In the genomic region with DNA sequence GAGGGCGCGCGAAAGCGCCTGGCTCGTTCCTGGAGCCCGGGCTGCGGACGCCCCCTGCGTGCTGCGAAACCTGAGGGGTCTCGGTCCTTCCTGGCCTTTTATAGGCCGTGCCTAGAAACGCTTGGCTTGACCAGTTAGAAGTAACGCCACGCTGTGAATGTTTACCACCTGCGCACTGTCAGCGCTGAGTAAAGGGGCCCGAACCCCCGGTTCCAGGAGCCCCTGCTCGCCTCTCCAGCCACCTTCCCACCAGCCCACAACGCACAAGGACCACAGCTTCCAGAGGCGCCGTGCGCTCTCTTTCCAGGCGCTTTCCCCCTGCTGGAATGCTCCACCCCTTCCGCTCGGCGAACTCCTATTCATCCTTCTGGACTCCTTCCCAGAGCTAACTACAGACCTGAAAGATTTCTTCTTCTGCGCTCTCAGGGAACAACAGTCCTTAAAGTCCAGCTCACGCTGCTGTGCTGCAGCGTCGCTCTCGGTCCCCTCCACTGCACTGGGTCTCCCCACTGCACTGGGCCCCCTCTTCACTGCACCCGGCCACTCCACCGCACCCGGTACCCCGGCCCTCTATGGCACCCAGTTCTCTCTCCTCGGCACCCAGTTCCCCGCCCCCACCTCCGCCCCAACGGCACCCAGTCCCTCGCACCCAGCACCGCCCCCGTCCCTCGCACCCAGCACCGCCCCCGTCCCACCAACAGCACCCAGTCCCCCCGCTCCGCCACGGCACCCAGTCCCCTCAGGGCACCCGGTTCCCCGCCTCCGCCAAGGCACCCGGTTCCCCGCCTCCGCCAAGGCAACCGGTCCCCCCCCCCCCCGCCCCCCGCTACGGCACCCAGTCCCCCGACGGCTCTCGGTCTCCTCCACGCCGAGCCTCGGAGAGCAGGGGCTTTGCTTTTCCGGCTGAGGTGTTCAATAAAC, we compare ENCODE assay signal across 8 cellular contexts.
DNase-seq lines count a peak whose midpoint lies in the region; ATAC-seq lines count a peak whose summit lies in the region.

No MANE protein-coding gene starts in this region.

- H3K4me2 ChIP-seq in BLaER1: peak overlapping the region; percentile 72
- peak overlapping the region; percentile 84 for H3K4me2 ChIP-seq in Karpas-422 (ENCODE audit: low read depth, low read length, poor library complexity, severe bottlenecking)

- H3K36me3 ChIP-seq in BLaER1: no peaks in the 10 kb centered on the region
- H3K36me3 ChIP-seq in Karpas-422 (ENCODE audit: insufficient read depth, low read length): no peaks in the 10 kb centered on the region
- H3K36me3 ChIP-seq in adipocyte (ENCODE audit: control insufficient read depth, insufficient read depth, low read length, severe bottlenecking): no peaks in the 10 kb centered on the region
- no peaks in the 10 kb centered on the region for H3K36me3 ChIP-seq in iPS-20b (ENCODE audit: insufficient read depth, low read depth, low read length)

- peak overlapping the region; percentile 93 for H2AFZ ChIP-seq in Karpas-422 (ENCODE audit: low read length)

- H3K9me2 ChIP-seq in Karpas-422 (replicated peaks; ENCODE audit: insufficient read depth, low read length): no peaks in the 10 kb centered on the region

- ATAC-seq in HG03439 (IDR thresholded peaks at IDR 0.05; ENCODE audit: unreplicated experiment): no peak

- H3K4me3 ChIP-seq in BLaER1: peak overlapping the region; percentile 65
- H3K4me3 ChIP-seq in Karpas-422 (ENCODE audit: low read length): peak overlapping the region; percentile 61
- H3K4me3 ChIP-seq in adipocyte (ENCODE audit: low read length): peak overlapping the region; percentile 93
- H3K4me3 ChIP-seq in iPS-20b (ENCODE audit: low read length): peak overlapping the region; percentile 97

- no peak overlapping the region for H3K27ac ChIP-seq in BLaER1
- H3K27ac ChIP-seq in Karpas-422 (ENCODE audit: low read length): no peak overlapping the region
- peak overlapping the region; percentile 15 for H3K27ac ChIP-seq in iPS-20b (ENCODE audit: low read length)

- H3K27me3 ChIP-seq in BLaER1: peaks cover 13% of the 10 kb centered on the region
- H3K27me3 ChIP-seq in Karpas-422 (ENCODE audit: low read length): no peaks in the 10 kb centered on the region
- no peaks in the 10 kb centered on the region for H3K27me3 ChIP-seq in adipocyte (replicated peaks; ENCODE audit: control insufficient read depth, insufficient read depth, low read length)
- H3K27me3 ChIP-seq in iPS-20b (ENCODE audit: insufficient read depth, low read length): peaks cover 13% of the 10 kb centered on the region; the same call in 1 of the 2 replicates

- DNase-seq in Karpas-422 (peak; percentile 42), adipocyte (ENCODE audit: low read depth) (peak; percentile 38), NK-92 (lab: John Stamatoyannopoulos, UW; ENCODE audit: unreplicated experiment) (no peak), NCI-H187 treated with DMSO at 0.1 percent for 48 hours (lab: John Stamatoyannopoulos, UW) (no peak)
- peak; percentile 3 to 20 for DNase-seq in stimulated activated CD4-positive, alpha-beta T cell treated with anti-CD3 and anti-CD28 coated beads, Interleukin-1b, Interleukin-23, amount 100 ng/mL, for 4 hours (ENCODE audit: low read depth in 2 of 2)

- H3K9ac ChIP-seq in BLaER1 (no peak overlapping the region), Karpas-422 (ENCODE audit: low read length) (peak overlapping the region; percentile 57), adipocyte (ENCODE audit: low read length) (peak overlapping the region; percentile 84), iPS-20b (ENCODE audit: low read depth, low read length) (peak overlapping the region; percentile 78; the same call in 1 of the 2 replicates)

- H3K79me2 ChIP-seq in Karpas-422 (ENCODE audit: low read length): no peaks in the 10 kb centered on the region

- no peaks in the 10 kb centered on the region for H3K9me3 ChIP-seq in BLaER1
- H3K9me3 ChIP-seq in Karpas-422 (ENCODE audit: low read length): no peaks in the 10 kb centered on the region
- no peaks in the 10 kb centered on the region for H3K9me3 ChIP-seq in adipocyte (ENCODE audit: control insufficient read depth, low read length)
- H3K9me3 ChIP-seq in iPS-20b (ENCODE audit: insufficient read depth, low read depth, low read length): no peaks in the 10 kb centered on the region

- H3K4me1 ChIP-seq in BLaER1 (peaks cover 5% of the 10 kb centered on the region; the same call in 1 of the 2 replicates), Karpas-422 (ENCODE audit: low read length) (peaks cover 17% of the 10 kb centered on the region), adipocyte (ENCODE audit: control insufficient read depth, insufficient read depth, low read length) (no peaks in the 10 kb centered on the region), iPS-20b (ENCODE audit: insufficient read depth, low read length) (peaks cover 4% of the 10 kb centered on the region; the same call in 1 of the 2 replicates)

- no peaks in the 10 kb centered on the region for H4K20me1 ChIP-seq in BLaER1
- no peaks in the 10 kb centered on the region for H4K20me1 ChIP-seq in Karpas-422 (ENCODE audit: insufficient read depth, low read depth, low read length)

Comparison
In these comparisons a context has a peak if more than half of its experiments do, and no peak if none do; other contexts are left out.
1. DNase-seq: peak in Karpas-422 (single experiment), adipocyte (single experiment) and stimulated activated CD4-positive, alpha-beta T cell treated with anti-CD3 and anti-CD28 coated beads, Interleukin-1b, Interleukin-23, amount 100 ng/mL, for 4 hours (2 of 2); none in NK-92 (single experiment) and NCI-H187 treated with DMSO at 0.1 percent for 48 hours (single experiment).
2. Peak in every context shown above with its lines, with median percentiles within 50 percentile points of each other: H3K4me3 ChIP-seq.